ENCODE assay signal across 10 cellular contexts in the genomic region with DNA sequence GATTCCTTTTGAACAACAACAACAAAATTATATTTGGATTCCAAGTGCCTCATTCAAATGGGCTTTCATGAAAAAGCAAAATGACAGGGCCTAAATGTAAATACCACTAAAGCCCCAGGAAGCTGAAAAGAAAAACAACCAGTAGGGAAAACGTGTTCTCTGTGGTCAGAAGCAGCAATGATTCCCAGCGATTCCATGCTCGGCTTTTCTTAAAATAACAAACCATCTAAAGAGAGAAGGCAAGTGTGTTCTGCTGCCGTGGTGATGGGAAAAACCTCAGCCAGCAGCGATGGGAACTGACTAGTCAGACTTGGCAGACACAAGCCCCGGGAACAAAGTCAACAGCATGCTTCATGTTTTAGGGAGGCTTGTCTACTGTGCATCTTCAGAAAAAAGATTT.
DNase-seq lines count a peak whose midpoint lies in the region; ATAC-seq and TF ChIP-seq lines count a peak whose summit lies in the region.
"Had no signal": no experiment of that assay in that cellular context is flagged by ENCODE, and none has a peak within 500 bp of the region (broad histone marks: within the 10 kb centered on the region; RNA-seq: fewer than 3 reads in every experiment).

No MANE protein-coding gene starts in this region.

- TF ChIP-seq POLR2A in suprapubic skin (IDR thresholded peaks at IDR 0.05) = no peak

- peaks cover 3% of the 10 kb centered on the region for H3K4me1 ChIP-seq in suprapubic skin

- peaks cover 6% of the 10 kb centered on the region for H3K9me3 Mint-ChIP-seq in progenitor cell of endocrine pancreas (ENCODE audit: low read depth)
- H3K9me3 Mint-ChIP-seq in CD4-positive, alpha-beta T cell = peaks cover 9% of the 10 kb centered on the region

- no peak for TF ChIP-seq EP300 in suprapubic skin (IDR thresholded peaks at IDR 0.05)

- POLR2A ChIA-PET in CD4-positive, alpha-beta T cell (lab: Charles Lee) = no interaction called here

- intact Hi-C loops in Right ventricle myocardium superior (cut with DNase I) = no loop called here
- intact Hi-C loops in posterior vena cava (cut with DNase I) = no loop called here
- intact Hi-C loops in CD4-positive, alpha-beta T cell (cut with DNase I, micrococcal nuclease) = no loop called here

- peak; percentile 94 for ATAC-seq in Right ventricle myocardium superior (ENCODE audit: poor library complexity)
- ATAC-seq in CD4-positive, alpha-beta T cell (ENCODE audit: poor library complexity) = no peak
- ATAC-seq: stimulated activated naive B cell treated with anti-CD40 and anti-IgM and Interleukin-4, amounts not matched to agents 10 μg/mL and 1 μg/mL and 100 μg/mL, for 72 hours had no signal

- no peak overlapping the region for H3K27ac ChIP-seq in suprapubic skin
- H3K27ac ChIP-seq in CD4-positive, alpha-beta T cell (ENCODE audit: low read depth, low read length) = no peak overlapping the region
- H3K27ac ChIP-seq: HL-60 had no signal

- WGBS in suprapubic skin = 11% methylated on average over 6 of the region's 6 CpGs

- H3K4me3 ChIP-seq in suprapubic skin = no peak overlapping the region

- H3K27me3 Mint-ChIP-seq in progenitor cell of endocrine pancreas = no peaks in the 10 kb centered on the region
- no peaks in the 10 kb centered on the region for H3K27me3 Mint-ChIP-seq in CD4-positive, alpha-beta T cell

- TF ChIP-seq CTCF in progenitor cell of endocrine pancreas (IDR thresholded peaks at IDR 0.05; ENCODE audit: unreplicated experiment) = no peak
- TF ChIP-seq CTCF in suprapubic skin (IDR thresholded peaks at IDR 0.05) = no peak
- no peak for TF ChIP-seq CTCF in CD4-positive, alpha-beta T cell (IDR thresholded peaks at IDR 0.05)

- peak; percentile 48 for DNase-seq in DMS 273 treated with DMSO at 0.1 percent for 48 hours (lab: John Stamatoyannopoulos, UW)
- peak; percentile 75 for DNase-seq in amniotic stem cell (lab: John Stamatoyannopoulos, UW)
- DNase-seq in Right ventricle myocardium superior = peak; percentile 74
- DNase-seq in posterior vena cava (ENCODE audit: low spot score) = peak; percentile 91
- no peak for DNase-seq in progenitor cell of endocrine pancreas (ENCODE audit: low spot score, unreplicated experiment)
- DNase-seq in suprapubic skin (ENCODE audit: low spot score in 2 of 2) = no peak
- no peak for DNase-seq in CD4-positive, alpha-beta T cell
- no peak for DNase-seq in NCI-H69 (lab: John Stamatoyannopoulos, UW)
- DNase-seq: stimulated activated naive B cell treated with anti-CD40 and anti-IgM and Interleukin-4, amounts not matched to agents 10 μg/mL and 1 μg/mL and 100 μg/mL, for 72 hours had no signal

- no peaks in the 10 kb centered on the region for H3K4me1 Mint-ChIP-seq in progenitor cell of endocrine pancreas (ENCODE audit: low read depth)
- peaks cover 89% of the 10 kb centered on the region for H3K4me1 Mint-ChIP-seq in CD4-positive, alpha-beta T cell (ENCODE audit: low read depth)
- H3K4me1 Mint-ChIP-seq: stimulated activated naive B cell treated with anti-CD40 and anti-IgM and Interleukin-4, amounts not matched to agents 10 μg/mL and 1 μg/mL and 100 μg/mL, for 72 hours had no signal

- no peaks in the 10 kb centered on the region for H3K27me3 ChIP-seq in suprapubic skin
- no peaks in the 10 kb centered on the region for H3K27me3 ChIP-seq in CD4-positive, alpha-beta T cell (ENCODE audit: control insufficient read depth, insufficient read depth, low read length)

- CTCF ChIA-PET in CD4-positive, alpha-beta T cell (lab: Charles Lee) = no interaction called here

- H3K4me3 Mint-ChIP-seq in progenitor cell of endocrine pancreas (ENCODE audit: low read depth) = no peak overlapping the region
- H3K4me3 Mint-ChIP-seq in CD4-positive, alpha-beta T cell = no peak overlapping the region
- H3K4me3 Mint-ChIP-seq: stimulated activated naive B cell treated with anti-CD40 and anti-IgM and Interleukin-4, amounts not matched to agents 10 μg/mL and 1 μg/mL and 100 μg/mL, for 72 hours had no signal

- H3K9me3 ChIP-seq in suprapubic skin = no peaks in the 10 kb centered on the region
- no peaks in the 10 kb centered on the region for H3K9me3 ChIP-seq in CD4-positive, alpha-beta T cell (ENCODE audit: control insufficient read depth, low read length)

- H3K36me3 ChIP-seq in suprapubic skin = no peaks in the 10 kb centered on the region

- H3K27ac Mint-ChIP-seq in progenitor cell of endocrine pancreas = no peak overlapping the region
- H3K27ac Mint-ChIP-seq in CD4-positive, alpha-beta T cell = no peak overlapping the region
- H3K27ac Mint-ChIP-seq: stimulated activated naive B cell treated with anti-CD40 and anti-IgM and Interleukin-4, amounts not matched to agents 10 μg/mL and 1 μg/mL and 100 μg/mL, for 72 hours had no signal

- H3K36me3 Mint-ChIP-seq in progenitor cell of endocrine pancreas (ENCODE audit: insufficient read depth) = peaks cover 4% of the 10 kb centered on the region
- peaks cover 7% of the 10 kb centered on the region for H3K36me3 Mint-ChIP-seq in CD4-positive, alpha-beta T cell (ENCODE audit: low read depth)
- H3K36me3 Mint-ChIP-seq: stimulated activated naive B cell treated with anti-CD40 and anti-IgM and Interleukin-4, amounts not matched to agents 10 μg/mL and 1 μg/mL and 100 μg/mL, for 72 hours had no signal

Comparison
In these comparisons a context has a peak if more than half of its experiments do, and no peak if none do; other contexts are left out.
1. DNase-seq: peak in DMS 273 treated with DMSO at 0.1 percent for 48 hours (single experiment), amniotic stem cell (single experiment), Right ventricle myocardium superior (single experiment) and posterior vena cava (single experiment); none in progenitor cell of endocrine pancreas (single experiment), suprapubic skin (0 of 2), CD4-positive, alpha-beta T cell (0 of 10) and NCI-H69 (single experiment).